36 cellular contexts compared by ENCODE assay signal in the genomic region with DNA sequence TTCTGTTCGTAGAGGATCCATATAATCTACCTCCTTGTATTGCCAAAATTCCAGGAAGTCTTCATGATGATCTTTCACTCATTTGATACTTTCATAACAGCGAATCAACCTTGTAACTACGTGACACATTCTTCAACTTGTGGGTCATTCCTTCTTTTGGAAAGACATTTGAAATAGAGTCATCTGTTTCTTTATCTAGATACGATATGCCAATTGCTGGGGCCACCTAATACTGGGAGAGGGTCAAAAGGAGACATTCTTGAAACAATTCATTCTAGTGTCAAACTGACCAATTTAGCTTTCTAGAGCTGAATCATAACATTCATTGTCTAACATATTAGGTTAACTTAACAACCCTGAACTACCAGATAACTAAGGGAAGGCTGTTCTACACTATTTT.
"Had no signal": no experiment of that assay in that cellular context is flagged by ENCODE, and none has a peak within 500 bp of the region (broad histone marks: within the 10 kb centered on the region; RNA-seq: fewer than 3 reads in every experiment).

No MANE protein-coding gene starts in this region.

- H3K27ac Mint-ChIP-seq: activated CD4-positive, alpha-beta memory T cell treated with anti-CD3 and anti-CD28 coated beads, Interleukin-2, amount 10 ng/mL, durations not matched to agents 7 days and 5 days; activated CD4-positive, alpha-beta T cell treated with anti-CD3 and anti-CD28 coated beads for 36 hours; activated CD4-positive, alpha-beta T cell treated with anti-CD3 and anti-CD28 coated beads, Interleukin-2, amount 10 ng/mL, durations not matched to agents 7 days and 5 days; activated CD8-positive, alpha-beta memory T cell treated with anti-CD3 and anti-CD28 coated beads, Interleukin-2, amount 10 ng/mL, durations not matched to agents 7 days and 5 days; activated CD8-positive, alpha-beta T cell treated with anti-CD3 and anti-CD28 coated beads, Interleukin-2, amount 10 ng/mL, durations not matched to agents 7 days and 5 days; activated naive CD4-positive, alpha-beta T cell treated with anti-CD3 and anti-CD28 coated beads, Interleukin-2, amount 10 ng/mL, durations not matched to agents 7 days and 5 days; activated naive CD4-positive, alpha-beta T cell treated with anti-CD3 and anti-CD28 coated beads, Interleukin-2, amount 50 U/mL, for 24 hours; activated naive CD8-positive, alpha-beta T cell; activated naive CD8-positive, alpha-beta T cell treated with anti-CD3 and anti-CD28 coated beads, Interleukin-2, amount 10 ng/mL, durations not matched to agents 7 days and 5 days; activated naive CD8-positive, alpha-beta T cell treated with anti-CD3 and anti-CD28 coated beads, Interleukin-2, amount 50 U/mL, for 24 hours; activated T-cell treated with anti-CD3 and anti-CD28 coated beads, Interleukin-2, amount 50 U/mL, for 24 hours; brain; T-helper 1 cell treated with Interleukin-12 subunit alpha and Interleukin-12 subunit beta and Interleukin-4 antibody, amounts not matched to agents 30 μg/mL and 1 μg/mL, for 36 hours; T-helper 2 cell treated with Interferon-gamma antibody and Interleukin-4, amounts not matched to agents 5 μg/mL and 100 μg/mL, for 36 hours; WTC11 had no signal

- ATAC-seq: activated CD4-positive, alpha-beta T cell treated with anti-CD3 and anti-CD28 coated beads for 36 hours; activated CD4-positive, CD25-positive, alpha-beta regulatory T cell treated with anti-CD3 and anti-CD28 coated beads, Interleukin-2, amount 50 U/mL, for 24 hours; activated CD8-positive, alpha-beta memory T cell treated with anti-CD3 and anti-CD28 coated beads, Interleukin-2, amount 10 ng/mL, durations not matched to agents 7 days and 5 days; activated CD8-positive, alpha-beta T cell treated with anti-CD3 and anti-CD28 coated beads, Interleukin-2, amount 10 ng/mL, durations not matched to agents 7 days and 5 days; activated naive CD8-positive, alpha-beta T cell treated with anti-CD3 and anti-CD28 coated beads, Interleukin-2, amount 50 U/mL, for 24 hours; WTC11 had no signal

- H3K9me3 Mint-ChIP-seq: activated CD4-positive, alpha-beta memory T cell treated with anti-CD3 and anti-CD28 coated beads, Interleukin-2, amount 10 ng/mL, durations not matched to agents 7 days and 5 days; activated CD4-positive, alpha-beta T cell treated with anti-CD3 and anti-CD28 coated beads, Interleukin-2, amount 10 ng/mL, durations not matched to agents 7 days and 5 days; activated naive CD4-positive, alpha-beta T cell treated with anti-CD3 and anti-CD28 coated beads, Interleukin-2, amount 10 ng/mL, durations not matched to agents 7 days and 5 days; activated naive CD8-positive, alpha-beta T cell treated with anti-CD3 and anti-CD28 coated beads, Interleukin-2, amount 10 ng/mL, durations not matched to agents 7 days and 5 days; activated naive CD8-positive, alpha-beta T cell treated with anti-CD3 and anti-CD28 coated beads, Interleukin-2, amount 50 U/mL, for 24 hours; central memory CD8-positive, alpha-beta T cell; T-helper 1 cell treated with Interleukin-12 subunit alpha and Interleukin-12 subunit beta and Interleukin-4 antibody, amounts not matched to agents 30 μg/mL and 1 μg/mL, for 36 hours; T-helper 2 cell treated with Interferon-gamma antibody and Interleukin-4, amounts not matched to agents 5 μg/mL and 100 μg/mL, for 36 hours had no signal

- H3K27ac ChIP-seq: ascending aorta, cardiac muscle cell, WERI-Rb-1 had no signal

- H3K27me3 Mint-ChIP-seq: activated naive CD8-positive, alpha-beta T cell treated with anti-CD3 and anti-CD28 coated beads, Interleukin-2, amount 50 U/mL, for 24 hours; activated T-cell treated with anti-CD3 and anti-CD28 coated beads, Interleukin-2, amount 50 U/mL, for 24 hours; brain had no signal

- H3K4me3 ChIP-seq: ascending aorta, cardiac muscle cell had no signal

- H3K27me3 ChIP-seq: ascending aorta, cardiac muscle cell had no signal

- H3K4me1 Mint-ChIP-seq: activated CD4-positive, alpha-beta memory T cell treated with anti-CD3 and anti-CD28 coated beads, Interleukin-2, amount 10 ng/mL, durations not matched to agents 7 days and 5 days; activated CD4-positive, alpha-beta T cell treated with anti-CD3 and anti-CD28 coated beads for 36 hours; activated CD4-positive, alpha-beta T cell treated with anti-CD3 and anti-CD28 coated beads, Interleukin-2, amount 10 ng/mL, durations not matched to agents 7 days and 5 days; activated CD8-positive, alpha-beta memory T cell treated with anti-CD3 and anti-CD28 coated beads, Interleukin-2, amount 10 ng/mL, durations not matched to agents 7 days and 5 days; activated naive CD4-positive, alpha-beta T cell treated with anti-CD3 and anti-CD28 coated beads, Interleukin-2, amount 10 ng/mL, durations not matched to agents 7 days and 5 days; activated naive CD4-positive, alpha-beta T cell treated with anti-CD3 and anti-CD28 coated beads, Interleukin-2, amount 50 U/mL, for 24 hours; activated naive CD8-positive, alpha-beta T cell treated with anti-CD3 and anti-CD28 coated beads, Interleukin-2, amount 10 ng/mL, durations not matched to agents 7 days and 5 days; activated naive CD8-positive, alpha-beta T cell treated with anti-CD3 and anti-CD28 coated beads, Interleukin-2, amount 50 U/mL, for 24 hours; brain; central memory CD8-positive, alpha-beta T cell had no signal

- H3K4me3 Mint-ChIP-seq: activated CD4-positive, alpha-beta memory T cell treated with anti-CD3 and anti-CD28 coated beads, Interleukin-2, amount 10 ng/mL, durations not matched to agents 7 days and 5 days; activated CD4-positive, alpha-beta T cell treated with anti-CD3 and anti-CD28 coated beads for 36 hours; activated CD4-positive, alpha-beta T cell treated with anti-CD3 and anti-CD28 coated beads, Interleukin-2, amount 10 ng/mL, durations not matched to agents 7 days and 5 days; activated CD8-positive, alpha-beta memory T cell treated with anti-CD3 and anti-CD28 coated beads, Interleukin-2, amount 10 ng/mL, durations not matched to agents 7 days and 5 days; activated CD8-positive, alpha-beta T cell treated with anti-CD3 and anti-CD28 coated beads, Interleukin-2, amount 10 ng/mL, durations not matched to agents 7 days and 5 days; activated naive CD4-positive, alpha-beta T cell treated with anti-CD3 and anti-CD28 coated beads, Interleukin-2, amount 10 ng/mL, durations not matched to agents 7 days and 5 days; activated naive CD4-positive, alpha-beta T cell treated with anti-CD3 and anti-CD28 coated beads, Interleukin-2, amount 50 U/mL, for 24 hours; activated naive CD8-positive, alpha-beta T cell; activated naive CD8-positive, alpha-beta T cell treated with anti-CD3 and anti-CD28 coated beads, Interleukin-2, amount 10 ng/mL, durations not matched to agents 7 days and 5 days; activated naive CD8-positive, alpha-beta T cell treated with anti-CD3 and anti-CD28 coated beads, Interleukin-2, amount 50 U/mL, for 24 hours; activated T-cell treated with anti-CD3 and anti-CD28 coated beads, Interleukin-2, amount 50 U/mL, for 24 hours; brain; central memory CD8-positive, alpha-beta T cell; T-helper 1 cell treated with Interleukin-12 subunit alpha and Interleukin-12 subunit beta and Interleukin-4 antibody, amounts not matched to agents 30 μg/mL and 1 μg/mL, for 36 hours; T-helper 2 cell treated with Interferon-gamma antibody and Interleukin-4, amounts not matched to agents 5 μg/mL and 100 μg/mL, for 36 hours; WTC11 had no signal

- H3K36me3 Mint-ChIP-seq: activated CD8-positive, alpha-beta memory T cell treated with anti-CD3 and anti-CD28 coated beads, Interleukin-2, amount 10 ng/mL, durations not matched to agents 7 days and 5 days; activated naive CD4-positive, alpha-beta T cell treated with anti-CD3 and anti-CD28 coated beads, Interleukin-2, amount 10 ng/mL, durations not matched to agents 7 days and 5 days; activated naive CD4-positive, alpha-beta T cell treated with anti-CD3 and anti-CD28 coated beads, Interleukin-2, amount 50 U/mL, for 24 hours; activated naive CD8-positive, alpha-beta T cell treated with anti-CD3 and anti-CD28 coated beads, Interleukin-2, amount 10 ng/mL, durations not matched to agents 7 days and 5 days; brain had no signal

- H3K4me1 ChIP-seq: ascending aorta had no signal

- H3K36me3 ChIP-seq: ascending aorta, cardiac muscle cell, WERI-Rb-1 had no signal

- DNase-seq: activated CD4-positive, alpha-beta memory T cell treated with anti-CD3 and anti-CD28 coated beads, Interleukin-2, amount 10 ng/mL, durations not matched to agents 7 days and 5 days; activated CD4-positive, alpha-beta T cell treated with anti-CD3 and anti-CD28 coated beads for 1 hour; activated CD4-positive, alpha-beta T cell treated with anti-CD3 and anti-CD28 coated beads for 36 hours; activated CD4-positive, alpha-beta T cell treated with anti-CD3 and anti-CD28 coated beads for 48 hours; activated CD4-positive, alpha-beta T cell treated with anti-CD3 and anti-CD28 coated beads, Interleukin-2, amount 10 ng/mL, durations not matched to agents 7 days and 5 days; activated CD4-positive, alpha-beta T cell treated with anti-CD3 and anti-CD28 coated beads, Interleukin-2, amount 50 U/mL, for 48 hours; activated CD4-positive, CD25-positive, alpha-beta regulatory T cell; activated CD8-positive, alpha-beta memory T cell treated with anti-CD3 and anti-CD28 coated beads for 24 hours; activated CD8-positive, alpha-beta memory T cell treated with anti-CD3 and anti-CD28 coated beads, Interleukin-2, amount 10 ng/mL, durations not matched to agents 7 days and 5 days; activated CD8-positive, alpha-beta memory T cell treated with anti-CD3 and anti-CD28 coated beads, Interleukin-2, amount 50 U/mL, for 48 hours; activated CD8-positive, alpha-beta T cell treated with anti-CD3 and anti-CD28 coated beads, Interleukin-2, amount 10 ng/mL, durations not matched to agents 7 days and 5 days; activated effector memory CD4-positive, alpha-beta T cell treated with anti-CD3 and anti-CD28 coated beads, Interleukin-2, amount 50 U/mL, for 16 hours; activated naive CD4-positive, alpha-beta T cell treated with anti-CD3 and anti-CD28 coated beads, Interleukin-2, amount 10 ng/mL, durations not matched to agents 7 days and 5 days; activated naive CD4-positive, alpha-beta T cell treated with Interleukin-2 at 50 U/mL for 16 hours; activated naive CD8-positive, alpha-beta T cell treated with anti-CD3 and anti-CD28 coated beads, Interleukin-2, amount 10 ng/mL, durations not matched to agents 7 days and 5 days; activated naive CD8-positive, alpha-beta T cell treated with anti-CD3 and anti-CD28 coated beads, Interleukin-2, amount 50 U/mL, for 24 hours; activated T-cell treated with anti-CD3 and anti-CD28 coated beads, Interleukin-2, amount 50 U/mL, for 24 hours; activated T-cell treated with anti-CD3 and anti-CD28 coated beads, Interleukin-2, amount 50 U/mL, for 48 hours; amygdala; anterior cingulate cortex; caudate nucleus; SW 1271; T-helper 1 cell; T-helper 2 cell; T-helper 9 cell; WERI-Rb-1 had no signal
